Comparison of ENCODE assay signal across 8 cellular contexts in genomic region chr10:104336829-104337526, GRCh38. TPM values are rescaled to one million over a fixed set of nuclear protein-coding genes. Genes with fewer than 3 reads are reported as not detected.
A peak's percentile ranks its signal among the peaks of the same experiment; 100 is the strongest.
DNase-seq lines count a peak whose midpoint lies in the region; ATAC-seq and TF ChIP-seq lines count a peak whose summit lies in the region.

No MANE protein-coding gene starts in this region.

- H3F3A ChIP-seq in neural progenitor cell (ENCODE audit: low read depth) = peaks cover 31% of the 10 kb centered on the region

- H3K27me3 Mint-ChIP-seq in endodermal cell (ENCODE audit: insufficient read depth) (peaks cover 8% of the 10 kb centered on the region), neural progenitor cell (ENCODE audit: insufficient read depth, low read depth) (peaks cover 9% of the 10 kb centered on the region)

- H3K4me2 ChIP-seq in OCI-LY3 (ENCODE audit: low read length) (peak overlapping the region; percentile 91), neural progenitor cell (peak overlapping the region; percentile 99)

- H3K36me3 Mint-ChIP-seq in endodermal cell (ENCODE audit: low read depth) (no peaks in the 10 kb centered on the region), neural progenitor cell (peaks cover 2% of the 10 kb centered on the region)

- no peaks in the 10 kb centered on the region for H3K9me3 Mint-ChIP-seq in endodermal cell
- H3K9me3 Mint-ChIP-seq in neural progenitor cell = no peaks in the 10 kb centered on the region

- TF ChIP-seq CTCF in OCI-LY3 (IDR thresholded peaks at IDR 0.05; ENCODE audit: low read depth, low read length) (no peak), endodermal cell (conservative IDR thresholded peaks at IDR 0.05) (no peak), neural progenitor cell (IDR thresholded peaks at IDR 0.05) (no peak)

- peak overlapping the region; percentile 86 for H3K27ac Mint-ChIP-seq in endodermal cell
- H3K27ac Mint-ChIP-seq in neural progenitor cell = peak overlapping the region; percentile 81

- ATAC-seq in GM21723 (IDR thresholded peaks at IDR 0.05; ENCODE audit: unreplicated experiment) = peak; percentile 20

- H3K9ac ChIP-seq in OCI-LY3 (ENCODE audit: low read length) (peak overlapping the region; percentile 94), endodermal cell (ENCODE audit: extremely low read depth, low read length, poor library complexity, severe bottlenecking) (peak overlapping the region; percentile 82), neural progenitor cell (no peak overlapping the region)

- H3K79me2 ChIP-seq in OCI-LY3 (ENCODE audit: low read length) (peaks cover 60% of the 10 kb centered on the region), neural progenitor cell (ENCODE audit: low read depth) (peaks cover 55% of the 10 kb centered on the region)

- H3K9me3 ChIP-seq in OCI-LY3 (ENCODE audit: insufficient read depth, low read length) = no peaks in the 10 kb centered on the region
- no peaks in the 10 kb centered on the region for H3K9me3 ChIP-seq in endodermal cell (ENCODE audit: control insufficient read depth, low read length)
- H3K9me3 ChIP-seq in neural progenitor cell (ENCODE audit: low read depth) = no peaks in the 10 kb centered on the region

- 9 to 13% methylated on average over 9 to 14 of the region's 14 CpGs for WGBS in endodermal cell (ENCODE audit: insufficient coverage in 1 of 2, insufficient read length in 1 of 2), 2 experiments

- H3K4me3 ChIP-seq in OCI-LY3 (ENCODE audit: low read length) (peak overlapping the region; percentile 97), endodermal cell (ENCODE audit: low read length) (peak overlapping the region; percentile 96), neural progenitor cell (peak overlapping the region; percentile 81)

- peaks cover 45% of the 10 kb centered on the region for H3K4me1 Mint-ChIP-seq in endodermal cell
- H3K4me1 Mint-ChIP-seq in neural progenitor cell = peaks cover 54% of the 10 kb centered on the region

- H3K4me3 Mint-ChIP-seq in endodermal cell (peak overlapping the region; percentile 78), neural progenitor cell (peak overlapping the region; percentile 95)

- DNase-seq in EH (ENCODE audit: low read depth) (peak; percentile 88), endodermal cell (peak; percentile 72), neural progenitor cell (ENCODE audit: low spot score) (peak; percentile 67), NCI-H510A (lab: John Stamatoyannopoulos, UW) (no peak), DMS53 (lab: John Stamatoyannopoulos, UW) (no peak)
- DNase-seq in activated CD4-positive, alpha-beta T cell treated with anti-CD3 and anti-CD28 coated beads, Interleukin-2, amount 50 U/mL, for 48 hours = no peak

- no peaks in the 10 kb centered on the region for H3K36me3 ChIP-seq in OCI-LY3 (replicated peaks; ENCODE audit: low read depth, low read length)
- peaks cover 7% of the 10 kb centered on the region for H3K36me3 ChIP-seq in endodermal cell (ENCODE audit: control insufficient read depth, insufficient read depth, low read length)
- no peaks in the 10 kb centered on the region for H3K36me3 ChIP-seq in neural progenitor cell

- H2AFZ ChIP-seq in OCI-LY3 (ENCODE audit: low read depth, low read length) = no peak overlapping the region
- H2AFZ ChIP-seq in neural progenitor cell (replicated peaks) = peak overlapping the region; percentile 93

- peaks cover 13% of the 10 kb centered on the region for H3K4me1 ChIP-seq in OCI-LY3 (ENCODE audit: low read length)
- H3K4me1 ChIP-seq in endodermal cell (ENCODE audit: control insufficient read depth, insufficient read depth, low read length) = peaks cover 16% of the 10 kb centered on the region
- H3K4me1 ChIP-seq in neural progenitor cell = peaks cover 30% of the 10 kb centered on the region

- H3K27me3 ChIP-seq in OCI-LY3 (ENCODE audit: low read depth, low read length) = peaks cover 15% of the 10 kb centered on the region
- H3K27me3 ChIP-seq in endodermal cell (ENCODE audit: control insufficient read depth, insufficient read depth, low read length, poor library complexity, severe bottlenecking) = no peaks in the 10 kb centered on the region
- peaks cover 28% of the 10 kb centered on the region for H3K27me3 ChIP-seq in neural progenitor cell

- peaks cover 40% of the 10 kb centered on the region for H4K20me1 ChIP-seq in OCI-LY3 (ENCODE audit: insufficient read depth, low read length)
- H4K20me1 ChIP-seq in neural progenitor cell (ENCODE audit: low read depth) = peaks cover 47% of the 10 kb centered on the region

- H3K27ac ChIP-seq in OCI-LY3 (ENCODE audit: low read length) (peak overlapping the region; percentile 80), endodermal cell (ENCODE audit: low read depth, low read length) (no peak overlapping the region), neural progenitor cell (no peak overlapping the region)

RNA-seq across cellular contexts. Expression of gene ITPRIP, which starts 1.3 kb away (rescaled TPM):
- total RNA-seq in endodermal cell (10 to 100 TPM in 1 of 2 donors, 1 to 10 TPM in 1; 9.1 to 11.0 TPM), neural progenitor cell (ENCODE audit: low replicate concordance) (1.6 and 4.4 TPM in 2 replicates)
- 14.4 TPM for polyA plus RNA-seq in endodermal cell (2013, experiment 1 of 2)
- polyA plus RNA-seq in endodermal cell (2013, experiment 2 of 2) = 14.9 TPM

RNA-seq across cellular contexts. Expression of gene CFAP58, which starts 16.7 kb away (rescaled TPM):
- total RNA-seq in endodermal cell = under 1 TPM; 0.68 to 0.97 TPM
- polyA plus RNA-seq in endodermal cell (2013, experiment 1 of 2) = 0.57 TPM
- polyA plus RNA-seq in endodermal cell (2013, experiment 2 of 2) = 0.50 TPM
- 0.53 and 1.7 TPM in 2 replicates for total RNA-seq in neural progenitor cell (ENCODE audit: low replicate concordance)

Comparison
In these comparisons a context has a peak if more than half of its experiments do, and no peak if none do; other contexts are left out.
1. DNase-seq: peak in EH (single experiment), endodermal cell (single experiment) and neural progenitor cell (single experiment); none in NCI-H510A (single experiment), DMS53 (single experiment) and activated CD4-positive, alpha-beta T cell treated with anti-CD3 and anti-CD28 coated beads, Interleukin-2, amount 50 U/mL, for 48 hours (0 of 2).
2. Peak in every context shown above with its lines, with median percentiles within 50 percentile points of each other: H3K4me3 ChIP-seq.